25 cellular contexts compared by ENCODE assay signal in genomic region chr20:50130346-50130703, GRCh38. TPM values are rescaled to one million over a fixed set of nuclear protein-coding genes. Genes with fewer than 3 reads are reported as not detected.
DNase-seq lines count a peak whose midpoint lies in the region; ATAC-seq and TF ChIP-seq lines count a peak whose summit lies in the region.
"Had no signal": no experiment of that assay in that cellular context is flagged by ENCODE, and none has a peak within 500 bp of the region (broad histone marks: within the 10 kb centered on the region; RNA-seq: fewer than 3 reads in every experiment).

No MANE protein-coding gene starts in this region.

- H3K4me3 ChIP-seq in left ventricle myocardium inferior (peak overlapping the region; percentile 49), ascending aorta (peak overlapping the region in 1 of 2 donors; percentile 34), transverse colon (no peak overlapping the region)
- H3K4me3 ChIP-seq in naive thymus-derived CD4-positive, alpha-beta T cell (ENCODE audit: low read length) = no peak overlapping the region
- H3K4me3 ChIP-seq: HAP-1, SJCRH30, upper lobe of left lung had no signal

- H3K27ac ChIP-seq in left ventricle myocardium inferior (replicated peaks) (peak overlapping the region; percentile 77), ascending aorta (peak overlapping the region; percentile 54 to 60), transverse colon (peak overlapping the region in 3 of 4 donors; percentile 72 to 80 (median 73))
- no peak overlapping the region for H3K27ac ChIP-seq in naive thymus-derived CD4-positive, alpha-beta T cell (ENCODE audit: low read depth, low read length)
- H3K27ac ChIP-seq: HL-60, SJCRH30, upper lobe of left lung had no signal

- POLR2A ChIA-PET in naive thymus-derived CD4-positive, alpha-beta T cell (lab: Charles Lee) = no interaction called here

- H3K4me1 Mint-ChIP-seq in naive thymus-derived CD4-positive, alpha-beta T cell = peaks cover 0 to 12% (median 5%) of the 10 kb centered on the region in 7 donors
- H3K4me1 Mint-ChIP-seq: activated naive CD8-positive, alpha-beta T cell treated with anti-CD3 and anti-CD28 coated beads, Interleukin-2, amount 50 U/mL, for 24 hours had no signal

- intact Hi-C loops in left ventricle myocardium inferior (cut with micrococcal nuclease) = no loop called here
- intact Hi-C loops in left cardiac atrium (cut with DNase I) = no loop called here
- intact Hi-C loops in ascending aorta (cut with DNase I) = loop anchor here (2.0 kb wide), 1 partner anchor 38 kb away; no protein-coding TSS in a partner anchor
- intact Hi-C loops in naive thymus-derived CD4-positive, alpha-beta T cell (cut with micrococcal nuclease) = no loop called here
- intact Hi-C loops in transverse colon (cut with DNase I; ENCODE audit: low total_unique reads) = no loop called here

- TF ChIP-seq EP300 in transverse colon (IDR thresholded peaks at IDR 0.05; ENCODE audit: low read depth) = no peak

- TF ChIP-seq CTCF in left ventricle myocardium inferior (IDR thresholded peaks at IDR 0.05; ENCODE audit: borderline replicate concordance) (no peak), ascending aorta (IDR thresholded peaks at IDR 0.05) (no peak), transverse colon (IDR thresholded peaks at IDR 0.05) (no peak)

- ATAC-seq in left cardiac atrium = no peak
- ATAC-seq in naive thymus-derived CD4-positive, alpha-beta T cell = no peak
- ATAC-seq: T-helper 17 cell had no signal

- no peaks in the 10 kb centered on the region for H3K27me3 Mint-ChIP-seq in naive thymus-derived CD4-positive, alpha-beta T cell
- H3K27me3 Mint-ChIP-seq: activated CD8-positive, alpha-beta T cell treated with anti-CD3 and anti-CD28 coated beads for 36 hours; activated naive CD8-positive, alpha-beta T cell treated with anti-CD3 and anti-CD28 coated beads, Interleukin-2, amount 50 U/mL, for 24 hours; stimulated activated naive B cell treated with anti-CD40 and anti-IgM and Interleukin-4, amounts not matched to agents 10 μg/mL and 1 μg/mL and 100 μg/mL, for 72 hours; T-helper 17 cell had no signal

- H3K27me3 ChIP-seq in left ventricle myocardium inferior (ENCODE audit: low read depth) (no peaks in the 10 kb centered on the region), ascending aorta (no peaks in the 10 kb centered on the region), transverse colon (no peaks in the 10 kb centered on the region)
- H3K27me3 ChIP-seq in naive thymus-derived CD4-positive, alpha-beta T cell (ENCODE audit: control insufficient read depth in 2 of 2, insufficient read depth in 2 of 2, low read length in 2 of 2) = no peaks in the 10 kb centered on the region
- H3K27me3 ChIP-seq: SJCRH30, upper lobe of left lung had no signal

- no peak for TF ChIP-seq POLR2A in transverse colon (IDR thresholded peaks at IDR 0.05)

- H3K4me1 ChIP-seq in left ventricle myocardium inferior (peaks cover 45% of the 10 kb centered on the region), ascending aorta (peaks cover 13 to 16% of the 10 kb centered on the region in 2 donors), transverse colon (peaks cover 2 to 33% (median 21%) of the 10 kb centered on the region in 4 donors)
- no peaks in the 10 kb centered on the region for H3K4me1 ChIP-seq in naive thymus-derived CD4-positive, alpha-beta T cell (ENCODE audit: control insufficient read depth in 2 of 2, insufficient read depth in 2 of 2, low read length in 2 of 2)
- H3K4me1 ChIP-seq: HAP-1, SJCRH30, upper lobe of left lung had no signal

- H3K4me3 Mint-ChIP-seq in naive thymus-derived CD4-positive, alpha-beta T cell = no peak overlapping the region
- H3K4me3 Mint-ChIP-seq: activated CD8-positive, alpha-beta T cell treated with anti-CD3 and anti-CD28 coated beads for 36 hours; activated naive CD8-positive, alpha-beta T cell treated with anti-CD3 and anti-CD28 coated beads, Interleukin-2, amount 50 U/mL, for 24 hours; nephron progenitor cell; stimulated activated naive B cell treated with anti-CD40 and anti-IgM and Interleukin-4, amounts not matched to agents 10 μg/mL and 1 μg/mL and 100 μg/mL, for 72 hours; T-helper 17 cell had no signal

- in situ Hi-C loops in transverse colon (cut with MboI; ENCODE audit: low pct_ligation_motif_present in 1 of 4, low pct_unique_long_range_greater_than_20kb in 1 of 4, low sequenced_read_pairs in 3 of 4) = no loop called here

- H3K27ac Mint-ChIP-seq in naive thymus-derived CD4-positive, alpha-beta T cell = peak overlapping the region in 6 of 9 donors; percentile 18 to 74 (median 52)
- H3K27ac Mint-ChIP-seq: activated CD8-positive, alpha-beta T cell treated with anti-CD3 and anti-CD28 coated beads for 36 hours; stimulated activated naive B cell treated with anti-CD40 and anti-IgM and Interleukin-4, amounts not matched to agents 10 μg/mL and 1 μg/mL and 100 μg/mL, for 72 hours; T-helper 17 cell had no signal

- CTCF ChIA-PET in naive thymus-derived CD4-positive, alpha-beta T cell (lab: Charles Lee) = interaction anchor here (0.6 to 1.0 kb wide), 2 partner anchors 17 to 39 kb away, joined by 3 read pairs; no protein-coding TSS in a partner anchor

- H3K9me3 ChIP-seq in left ventricle myocardium inferior (replicated peaks) (no peaks in the 10 kb centered on the region), ascending aorta (no peaks in the 10 kb centered on the region), transverse colon (no peaks in the 10 kb centered on the region)
- no peaks in the 10 kb centered on the region for H3K9me3 ChIP-seq in naive thymus-derived CD4-positive, alpha-beta T cell (ENCODE audit: control insufficient read depth in 2 of 3, low read length in 3 of 3)
- H3K9me3 ChIP-seq: HAP-1, SJCRH30, upper lobe of left lung had no signal

- no peaks in the 10 kb centered on the region for H3K9me3 Mint-ChIP-seq in naive thymus-derived CD4-positive, alpha-beta T cell
- H3K9me3 Mint-ChIP-seq: activated CD8-positive, alpha-beta T cell treated with anti-CD3 and anti-CD28 coated beads for 36 hours; activated naive CD8-positive, alpha-beta T cell treated with anti-CD3 and anti-CD28 coated beads, Interleukin-2, amount 50 U/mL, for 24 hours; nephron progenitor cell; stimulated activated naive B cell treated with anti-CD40 and anti-IgM and Interleukin-4, amounts not matched to agents 10 μg/mL and 1 μg/mL and 100 μg/mL, for 72 hours had no signal

- 91% methylated on average over 1 of the region's 1 CpG; no CpG with 5 or more reads in 1 of the 2 donors for WGBS in transverse colon (ENCODE audit: low coverage in 1 of 2), 2 donors

- DNase-seq in left ventricle myocardium inferior (no peak), left cardiac atrium (no peak), ascending aorta (ENCODE audit: low spot score in 2 of 2) (no peak), transverse colon (no peak), DMS153 (lab: John Stamatoyannopoulos, UW) (no peak), HuH-7.5 (ENCODE audit: low spot score) (no peak), HUDEP-2 (lab: John Stamatoyannopoulos, UW; ENCODE audit: unreplicated experiment in 76 of 76) (no peak)
- DNase-seq in naive thymus-derived CD4-positive, alpha-beta T cell = no peak
- DNase-seq: activated CD8-positive, alpha-beta T cell treated with anti-CD3 and anti-CD28 coated beads for 36 hours; activated naive CD8-positive, alpha-beta T cell treated with anti-CD3 and anti-CD28 coated beads, Interleukin-2, amount 50 U/mL, for 24 hours; activated T-cell treated with anti-CD3 and anti-CD28 coated beads, Interleukin-2, amount 50 U/mL, for 48 hours; islet precursor cell; KG1; mesenchymal stem cell; NCI-H1048; NCI-H2081 treated with DMSO at 0.1 percent for 48 hours; NCI-H524; nephron progenitor cell; stimulated activated CD4-positive, alpha-beta T cell treated with anti-CD3 and anti-CD28 coated beads, Interleukin-15, amount 100 ng/mL, for 24 hours; stimulated activated naive B cell treated with anti-CD40 and anti-IgM and Interleukin-4, amounts not matched to agents 10 μg/mL and 1 μg/mL and 100 μg/mL, for 72 hours; T-helper 17 cell had no signal

- peaks cover 6 to 35% (median 15%) of the 10 kb centered on the region in 5 donors for H3K36me3 Mint-ChIP-seq in naive thymus-derived CD4-positive, alpha-beta T cell

- H3K36me3 ChIP-seq in left ventricle myocardium inferior (peaks cover 49% of the 10 kb centered on the region), ascending aorta (peaks cover 36 to 40% of the 10 kb centered on the region in 2 donors), transverse colon (peaks cover 0 to 14% (median 2%) of the 10 kb centered on the region in 4 donors)
- peaks cover 0 to 72% (median 13%) of the 10 kb centered on the region in 3 experiments for H3K36me3 ChIP-seq in naive thymus-derived CD4-positive, alpha-beta T cell (ENCODE audit: control insufficient read depth in 2 of 3, insufficient read depth in 3 of 3, low read length in 3 of 3)

RNA-seq across cellular contexts. Expression of gene UBE2V1, which starts 17.4 kb away (rescaled TPM):
- total RNA-seq in left ventricle myocardium inferior = 77.1 TPM
- total RNA-seq in left cardiac atrium = 100 to 1,000 TPM in 1 of 2 donors, 10 to 100 TPM in 1; 77.4 to 109 TPM
- total RNA-seq in ascending aorta = 39.4 TPM
- total RNA-seq in naive thymus-derived CD4-positive, alpha-beta T cell = 100 to 1,000 TPM; 131 to 167 (median 140) TPM
- polyA plus RNA-seq in naive thymus-derived CD4-positive, alpha-beta T cell = 100 to 1,000 TPM; 128 to 134 TPM
- 100 to 1,000 TPM in 1 of 4 donors, 10 to 100 TPM in 3; 23.7 to 104 (median 62.8) TPM for total RNA-seq in transverse colon

RNA-seq across cellular contexts. Expression of gene PEDS1, which starts 23.2 kb away (rescaled TPM):
- 17.3 TPM for total RNA-seq in left ventricle myocardium inferior
- total RNA-seq in left cardiac atrium = 10 to 100 TPM; 17.7 to 21.8 TPM
- total RNA-seq in ascending aorta = 23.9 TPM
- total RNA-seq in naive thymus-derived CD4-positive, alpha-beta T cell = 10 to 100 TPM; 16.0 to 27.6 (median 20.8) TPM
- polyA plus RNA-seq in naive thymus-derived CD4-positive, alpha-beta T cell = 10 to 100 TPM; 18.1 to 29.3 TPM
- 10 to 100 TPM in 3 of 4 donors, 1 to 10 TPM in 1; 9.6 to 30.9 (median 23.2) TPM for total RNA-seq in transverse colon
